1 cellular context compared by ENCODE assay signal in the genomic region with DNA sequence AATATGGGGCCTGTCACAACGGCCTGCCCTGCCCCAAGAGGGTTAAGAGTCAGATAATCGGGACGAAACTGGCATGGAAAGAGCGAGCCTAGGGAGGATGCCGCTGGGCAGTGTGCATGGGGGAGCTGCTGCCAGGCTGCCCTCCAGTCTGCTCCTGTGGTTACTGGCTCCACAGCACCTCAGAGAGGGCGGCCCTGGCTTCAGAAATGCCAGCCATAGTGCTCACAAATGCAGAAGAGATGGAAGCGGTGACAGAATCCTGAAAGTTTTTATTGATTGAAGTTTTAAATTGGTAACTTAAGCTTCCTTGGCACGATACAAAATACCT.
TF ChIP-seq lines count a peak whose summit lies in the region.

No MANE protein-coding gene starts in this region.

TF ChIP-seq in K562, 482 proteins besides CTCF, POLR2A, EP300 and RAD21 (continued from another document):
- TF ChIP-seq, protein P1, sequence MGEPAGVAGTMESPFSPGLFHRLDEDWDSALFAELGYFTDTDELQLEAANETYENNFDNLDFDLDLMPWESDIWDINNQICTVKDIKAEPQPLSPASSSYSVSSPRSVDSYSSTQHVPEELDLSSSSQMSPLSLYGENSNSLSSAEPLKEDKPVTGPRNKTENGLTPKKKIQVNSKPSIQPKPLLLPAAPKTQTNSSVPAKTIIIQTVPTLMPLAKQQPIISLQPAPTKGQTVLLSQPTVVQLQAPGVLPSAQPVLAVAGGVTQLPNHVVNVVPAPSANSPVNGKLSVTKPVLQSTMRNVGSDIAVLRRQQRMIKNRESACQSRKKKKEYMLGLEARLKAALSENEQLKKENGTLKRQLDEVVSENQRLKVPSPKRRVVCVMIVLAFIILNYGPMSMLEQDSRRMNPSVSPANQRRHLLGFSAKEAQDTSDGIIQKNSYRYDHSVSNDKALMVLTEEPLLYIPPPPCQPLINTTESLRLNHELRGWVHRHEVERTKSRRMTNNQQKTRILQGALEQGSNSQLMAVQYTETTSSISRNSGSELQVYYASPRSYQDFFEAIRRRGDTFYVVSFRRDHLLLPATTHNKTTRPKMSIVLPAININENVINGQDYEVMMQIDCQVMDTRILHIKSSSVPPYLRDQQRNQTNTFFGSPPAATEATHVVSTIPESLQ (CRISPR knock-in tag; IDR thresholded peaks at IDR 0.05), result no peak
- TF ChIP-seq, protein P2, sequence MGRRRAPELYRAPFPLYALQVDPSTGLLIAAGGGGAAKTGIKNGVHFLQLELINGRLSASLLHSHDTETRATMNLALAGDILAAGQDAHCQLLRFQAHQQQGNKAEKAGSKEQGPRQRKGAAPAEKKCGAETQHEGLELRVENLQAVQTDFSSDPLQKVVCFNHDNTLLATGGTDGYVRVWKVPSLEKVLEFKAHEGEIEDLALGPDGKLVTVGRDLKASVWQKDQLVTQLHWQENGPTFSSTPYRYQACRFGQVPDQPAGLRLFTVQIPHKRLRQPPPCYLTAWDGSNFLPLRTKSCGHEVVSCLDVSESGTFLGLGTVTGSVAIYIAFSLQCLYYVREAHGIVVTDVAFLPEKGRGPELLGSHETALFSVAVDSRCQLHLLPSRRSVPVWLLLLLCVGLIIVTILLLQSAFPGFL (CRISPR knock-in tag; IDR thresholded peaks at IDR 0.05), result no peak
- TF ChIP-seq MAFF (IDR thresholded peaks at IDR 0.05; ENCODE audit: low read length) (no peak), SMARCA4 (IDR thresholded peaks at IDR 0.05) (no peak), SMAD4 (CRISPR knock-in tag; conservative IDR thresholded peaks at IDR 0.05) (no peak), ZBTB8A (IDR thresholded peaks at IDR 0.05; ENCODE audit: partially characterized antibody) (no peak), ZNF785 (CRISPR knock-in tag; IDR thresholded peaks at IDR 0.05) (no peak), TFAM (CRISPR knock-in tag; conservative IDR thresholded peaks at IDR 0.05) (no peak), ZNF717 (CRISPR knock-in tag; IDR thresholded peaks at IDR 0.05) (no peak), CHD4 (IDR thresholded peaks at IDR 0.05; ENCODE audit: insufficient read depth, insufficient replicate concordance, low read depth, low read length, poor library complexity, severe bottlenecking) (no peak)
- TF ChIP-seq, protein P3, sequence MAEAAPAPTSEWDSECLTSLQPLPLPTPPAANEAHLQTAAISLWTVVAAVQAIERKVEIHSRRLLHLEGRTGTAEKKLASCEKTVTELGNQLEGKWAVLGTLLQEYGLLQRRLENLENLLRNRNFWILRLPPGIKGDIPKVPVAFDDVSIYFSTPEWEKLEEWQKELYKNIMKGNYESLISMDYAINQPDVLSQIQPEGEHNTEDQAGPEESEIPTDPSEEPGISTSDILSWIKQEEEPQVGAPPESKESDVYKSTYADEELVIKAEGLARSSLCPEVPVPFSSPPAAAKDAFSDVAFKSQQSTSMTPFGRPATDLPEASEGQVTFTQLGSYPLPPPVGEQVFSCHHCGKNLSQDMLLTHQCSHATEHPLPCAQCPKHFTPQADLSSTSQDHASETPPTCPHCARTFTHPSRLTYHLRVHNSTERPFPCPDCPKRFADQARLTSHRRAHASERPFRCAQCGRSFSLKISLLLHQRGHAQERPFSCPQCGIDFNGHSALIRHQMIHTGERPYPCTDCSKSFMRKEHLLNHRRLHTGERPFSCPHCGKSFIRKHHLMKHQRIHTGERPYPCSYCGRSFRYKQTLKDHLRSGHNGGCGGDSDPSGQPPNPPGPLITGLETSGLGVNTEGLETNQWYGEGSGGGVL (CRISPR knock-in tag; IDR thresholded peaks at IDR 0.05), result no peak
- TF ChIP-seq, protein P4, sequence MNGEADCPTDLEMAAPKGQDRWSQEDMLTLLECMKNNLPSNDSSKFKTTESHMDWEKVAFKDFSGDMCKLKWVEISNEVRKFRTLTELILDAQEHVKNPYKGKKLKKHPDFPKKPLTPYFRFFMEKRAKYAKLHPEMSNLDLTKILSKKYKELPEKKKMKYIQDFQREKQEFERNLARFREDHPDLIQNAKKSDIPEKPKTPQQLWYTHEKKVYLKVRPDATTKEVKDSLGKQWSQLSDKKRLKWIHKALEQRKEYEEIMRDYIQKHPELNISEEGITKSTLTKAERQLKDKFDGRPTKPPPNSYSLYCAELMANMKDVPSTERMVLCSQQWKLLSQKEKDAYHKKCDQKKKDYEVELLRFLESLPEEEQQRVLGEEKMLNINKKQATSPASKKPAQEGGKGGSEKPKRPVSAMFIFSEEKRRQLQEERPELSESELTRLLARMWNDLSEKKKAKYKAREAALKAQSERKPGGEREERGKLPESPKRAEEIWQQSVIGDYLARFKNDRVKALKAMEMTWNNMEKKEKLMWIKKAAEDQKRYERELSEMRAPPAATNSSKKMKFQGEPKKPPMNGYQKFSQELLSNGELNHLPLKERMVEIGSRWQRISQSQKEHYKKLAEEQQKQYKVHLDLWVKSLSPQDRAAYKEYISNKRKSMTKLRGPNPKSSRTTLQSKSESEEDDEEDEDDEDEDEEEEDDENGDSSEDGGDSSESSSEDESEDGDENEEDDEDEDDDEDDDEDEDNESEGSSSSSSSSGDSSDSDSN (IDR thresholded peaks at IDR 0.05; ENCODE audit: borderline replicate concordance in 1 of 2, low read depth in 2 of 2, low read length in 2 of 2), result no peak
- TF ChIP-seq, protein P5, sequence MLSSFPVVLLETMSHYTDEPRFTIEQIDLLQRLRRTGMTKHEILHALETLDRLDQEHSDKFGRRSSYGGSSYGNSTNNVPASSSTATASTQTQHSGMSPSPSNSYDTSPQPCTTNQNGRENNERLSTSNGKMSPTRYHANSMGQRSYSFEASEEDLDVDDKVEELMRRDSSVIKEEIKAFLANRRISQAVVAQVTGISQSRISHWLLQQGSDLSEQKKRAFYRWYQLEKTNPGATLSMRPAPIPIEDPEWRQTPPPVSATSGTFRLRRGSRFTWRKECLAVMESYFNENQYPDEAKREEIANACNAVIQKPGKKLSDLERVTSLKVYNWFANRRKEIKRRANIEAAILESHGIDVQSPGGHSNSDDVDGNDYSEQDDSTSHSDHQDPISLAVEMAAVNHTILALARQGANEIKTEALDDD (IDR thresholded peaks at IDR 0.05), result no peak
